Comparison of ENCODE assay signal across 21 cellular contexts in the genomic region with DNA sequence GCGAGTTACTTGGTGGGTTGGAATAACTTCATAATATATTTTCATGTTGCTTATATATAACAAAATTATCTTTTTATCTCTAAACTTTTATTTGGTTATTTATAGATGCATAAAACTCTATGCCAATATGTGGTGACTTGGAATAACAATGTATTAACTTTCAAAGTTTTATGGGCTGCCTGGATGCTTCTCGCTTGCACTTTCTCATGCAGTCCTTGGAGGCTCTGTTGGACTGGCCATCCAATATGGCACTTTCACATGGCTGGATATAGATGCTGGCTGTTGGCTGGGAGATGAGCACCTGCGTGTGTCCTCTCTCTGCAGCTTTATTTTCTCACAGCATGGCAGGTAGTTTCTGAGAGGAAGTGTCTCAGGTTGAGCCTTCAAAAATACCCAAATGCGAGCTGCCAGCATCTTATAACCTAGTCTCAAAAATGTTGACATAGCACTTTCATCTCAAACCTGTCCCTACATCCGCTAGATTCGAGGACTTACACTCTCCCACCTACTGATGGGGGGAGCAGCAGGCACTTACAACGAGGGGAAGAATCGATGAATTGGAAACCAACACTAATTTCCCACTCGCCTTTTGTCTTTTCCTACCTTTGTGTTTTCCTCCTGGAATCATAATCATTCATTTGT. TPM values are rescaled to one million over a fixed set of nuclear protein-coding genes. Genes with fewer than 3 reads are reported as not detected.
A peak's percentile ranks its signal among the peaks of the same experiment; 100 is the strongest.
DNase-seq lines count a peak whose midpoint lies in the region; ATAC-seq, FAIRE-seq and TF ChIP-seq lines count a peak whose summit lies in the region.
"Had no signal": no experiment of that assay in that cellular context is flagged by ENCODE, and none has a peak within 500 bp of the region (broad histone marks: within the 10 kb centered on the region; RNA-seq: fewer than 3 reads in every experiment).

No MANE protein-coding gene starts in this region.

- no peaks in the 10 kb centered on the region for H3K4me1 ChIP-seq in A549
- no peaks in the 10 kb centered on the region for H3K4me1 ChIP-seq in IMR-90 (ENCODE audit: control insufficient read depth, insufficient read depth, low read length)
- peaks cover 17% of the 10 kb centered on the region; the same call in 1 of the 2 replicates for H3K4me1 ChIP-seq in MM.1S (ENCODE audit: low read length)
- no peaks in the 10 kb centered on the region for H3K4me1 ChIP-seq in K562 (replicated peaks in 1 of 2; ENCODE audit: control insufficient read depth in 2 of 2, insufficient read depth in 2 of 2, low read length in 2 of 2)
- H3K4me1 ChIP-seq: Caco-2 had no signal

- no peak for TF ChIP-seq POLR2A in A549 (IDR thresholded peaks at IDR 0.05; ENCODE audit: low read length)
- no peak for TF ChIP-seq POLR2A in IMR-90 (IDR thresholded peaks at IDR 0.05; ENCODE audit: low read depth, low read length)
- TF ChIP-seq POLR2A in K562 (conservative IDR thresholded peaks at IDR 0.05), result no peak

- DNase-seq in A549 (ENCODE audit: low read depth in 1 of 2, low spot score in 1 of 2), result no peak
- no peak for DNase-seq in IMR-90
- peak; percentile 77 for DNase-seq in MM.1S
- no peak for DNase-seq in K562 (ENCODE audit: extremely low read depth in 1 of 4, low spot score in 3 of 4)
- no peak for DNase-seq in head of caudate nucleus
- no peak for DNase-seq in activated CD4-positive, alpha-beta memory T cell treated with anti-CD3 and anti-CD28 coated beads for 36 hours
- DNase-seq in DMS114 treated with DMSO at 0.1 percent for 48 hours (lab: John Stamatoyannopoulos, UW; ENCODE audit: unreplicated experiment), result no peak
- DNase-seq: 8988T; C1 segment of cervical spinal cord; Caco-2; CD4-positive, CD25-positive, alpha-beta regulatory T cell; CD8-positive, alpha-beta T cell; DMS79; EL; GDM1; GM23248; H7; HCEC 1CT had no signal

- dilution Hi-C loops in IMR-90 (cut with HindIII; ENCODE audit: low sequenced_read_pairs, unreplicated experiment), result no loop called here

- no peak overlapping the region for H3K18ac ChIP-seq in IMR-90 (ENCODE audit: low read depth, low read length)

- H3K4me3 ChIP-seq in A549, result no peak overlapping the region
- no peak overlapping the region for H3K4me3 ChIP-seq in IMR-90 (ENCODE audit: insufficient read depth, low read depth, low read length)
- no peak overlapping the region for H3K4me3 ChIP-seq in MM.1S (ENCODE audit: low read length)
- H3K4me3 ChIP-seq in K562, result no peak overlapping the region
- H3K4me3 ChIP-seq: GM12878, GM23248 had no signal

- H3K27me3 ChIP-seq in IMR-90 (ENCODE audit: control insufficient read depth, insufficient read depth, low read length) (no peaks in the 10 kb centered on the region), MM.1S (replicated peaks; ENCODE audit: insufficient read depth, low read length) (no peaks in the 10 kb centered on the region), K562 (ENCODE audit: control insufficient read depth in 2 of 2, insufficient read depth in 2 of 2, low read length in 2 of 2) (no peaks in the 10 kb centered on the region)

- H4K20me1 ChIP-seq in IMR-90 (ENCODE audit: insufficient read depth, low read length) (no peaks in the 10 kb centered on the region), MM.1S (ENCODE audit: insufficient read depth, low read length) (no peaks in the 10 kb centered on the region), K562 (replicated peaks; ENCODE audit: control insufficient read depth, insufficient read depth, low read length) (no peaks in the 10 kb centered on the region)

- no peak overlapping the region for H2AK9ac ChIP-seq in IMR-90 (replicated peaks; ENCODE audit: low read depth, low read length, poor library complexity)

- no TSS peak for BruUV-seq in IMR-90 (replicated peaks; lab: Mats Ljungman, UMichigan)
- BruUV-seq in K562 (replicated peaks; lab: Mats Ljungman, UMichigan), result no TSS peak

- H3K9me3 Mint-ChIP-seq in activated CD4-positive, alpha-beta memory T cell treated with anti-CD3 and anti-CD28 coated beads for 36 hours, result no peaks in the 10 kb centered on the region
- H3K9me3 Mint-ChIP-seq: CD8-positive, alpha-beta T cell had no signal

- no peaks in the 10 kb centered on the region for H3K79me2 ChIP-seq in MM.1S (ENCODE audit: low read length)
- H3K79me2 ChIP-seq in K562 (ENCODE audit: control insufficient read depth, insufficient read depth, low read length), result no peaks in the 10 kb centered on the region

- no peaks in the 10 kb centered on the region for H3K79me1 ChIP-seq in IMR-90 (ENCODE audit: low read depth in 1 of 2, low read length in 2 of 2)

- H3K9me2 ChIP-seq in MM.1S (replicated peaks; ENCODE audit: insufficient read depth, low read length), result no peaks in the 10 kb centered on the region

- H3K9me1 ChIP-seq in IMR-90 (ENCODE audit: insufficient read depth, low read length), result no peaks in the 10 kb centered on the region
- no peaks in the 10 kb centered on the region for H3K9me1 ChIP-seq in K562 (ENCODE audit: control insufficient read depth, insufficient read depth, low read length)

- H2AFZ ChIP-seq in IMR-90 (replicated peaks; ENCODE audit: low read length, poor library complexity), result no peak overlapping the region
- H2AFZ ChIP-seq in MM.1S (ENCODE audit: low read length), result no peak overlapping the region
- H2AFZ ChIP-seq in K562 (ENCODE audit: low read depth, low read length), result no peak overlapping the region
- H2AFZ ChIP-seq: GM23248 had no signal

- no peaks in the 10 kb centered on the region for H3K36me3 Mint-ChIP-seq in activated CD4-positive, alpha-beta memory T cell treated with anti-CD3 and anti-CD28 coated beads for 36 hours
- H3K36me3 Mint-ChIP-seq: CD4-positive, CD25-positive, alpha-beta regulatory T cell; CD8-positive, alpha-beta T cell had no signal

- H3K56ac ChIP-seq in IMR-90 (ENCODE audit: extremely low read depth, insufficient read depth, low read length), result no peak overlapping the region

- ATAC-seq in A549 (no peak), IMR-90 (ENCODE audit: low read depth) (no peak), K562 (no peak)
- ATAC-seq: CD8-positive, alpha-beta T cell; GM12878 had no signal

- TF ChIP-seq EP300 in A549 (IDR thresholded peaks at IDR 0.05) (no peak), K562 (IDR thresholded peaks at IDR 0.05; ENCODE audit: low read length) (no peak)

- peaks cover 3% of the 10 kb centered on the region for H3K27me3 Mint-ChIP-seq in activated CD4-positive, alpha-beta memory T cell treated with anti-CD3 and anti-CD28 coated beads for 36 hours

- CTCF ChIA-PET in A549 (lab: Yijun Ruan, JAX) (no interaction called here), IMR-90 (lab: Yijun Ruan, JAX) (no interaction called here), K562 (lab: Yijun Ruan, JAX; ENCODE audit: low intra/inter-chr PET ratio) (no interaction called here)
- CTCF ChIA-PET in activated CD4-positive, alpha-beta memory T cell treated with anti-CD3 and anti-CD28 coated beads for 36 hours (lab: Charles Lee), result interaction anchor here (0.7 kb wide), 1 partner anchor 113 kb away, joined by 4 read pairs; no protein-coding TSS in a partner anchor

- in situ Hi-C loops in IMR-90 (cut with MboI; ENCODE audit: low sequenced_read_pairs) (no loop called here), K562 (cut with MboI) (no loop called here)

- no peak overlapping the region for H2BK15ac ChIP-seq in IMR-90 (ENCODE audit: low read depth, low read length)

- H3K27ac Mint-ChIP-seq in activated CD4-positive, alpha-beta memory T cell treated with anti-CD3 and anti-CD28 coated beads for 36 hours, result no peak overlapping the region
- H3K27ac Mint-ChIP-seq: CD8-positive, alpha-beta T cell had no signal

- no peak overlapping the region for H4K91ac ChIP-seq in IMR-90 (ENCODE audit: insufficient read depth, low read depth, low read length)

- TF ChIP-seq CTCF in A549 (IDR thresholded peaks at IDR 0.05) (no peak), IMR-90 (conservative IDR thresholded peaks at IDR 0.05; ENCODE audit: low read depth, low read length) (no peak), MM.1S (IDR thresholded peaks at IDR 0.05; ENCODE audit: low read length) (peak; percentile 6; the same call in 1 of the 2 replicates), K562 (IDR thresholded peaks at IDR 0.05 in 2 of 3, conservative IDR thresholded peaks at IDR 0.05 in 1 of 3; ENCODE audit: insufficient read depth in 2 of 3, low read depth in 1 of 3, low read length in 3 of 3) (no peak)

- no peak overlapping the region for H3K4ac ChIP-seq in IMR-90 (ENCODE audit: low read depth, low read length)

- H3K9ac ChIP-seq in IMR-90 (ENCODE audit: low read depth, low read length), result no peak overlapping the region
- H3K9ac ChIP-seq in MM.1S (ENCODE audit: low read length), result no peak overlapping the region
- H3K9ac ChIP-seq in K562 (ENCODE audit: insufficient read depth in 1 of 2, low read depth in 2 of 2, low read length in 2 of 2), result no peak overlapping the region
- H3K9ac ChIP-seq: GM23248 had no signal

- H2AK5ac ChIP-seq in IMR-90 (ENCODE audit: low read depth, low read length), result no peak overlapping the region

- no peak overlapping the region for H3K4me3 Mint-ChIP-seq in activated CD4-positive, alpha-beta memory T cell treated with anti-CD3 and anti-CD28 coated beads for 36 hours
- H3K4me3 Mint-ChIP-seq: CD4-positive, CD25-positive, alpha-beta regulatory T cell; CD8-positive, alpha-beta T cell had no signal

- POLR2A ChIA-PET in A549 (lab: Yijun Ruan, JAX) (no interaction called here), IMR-90 (lab: Charles Lee; ENCODE audit: unreplicated experiment) (no interaction called here), K562 (lab: Yijun Ruan, JAX) (no interaction called here)
- POLR2A ChIA-PET in activated CD4-positive, alpha-beta memory T cell treated with anti-CD3 and anti-CD28 coated beads for 36 hours (lab: Charles Lee), result no interaction called here

- H3K4me2 ChIP-seq in A549, result no peak overlapping the region
- no peak overlapping the region for H3K4me2 ChIP-seq in IMR-90 (ENCODE audit: low read depth, low read length)
- H3K4me2 ChIP-seq in MM.1S (ENCODE audit: low read depth, low read length), result peak overlapping the region; percentile 7; the same call in 1 of the 2 replicates
- H3K4me2 ChIP-seq in K562 (ENCODE audit: insufficient read depth, low read length), result no peak overlapping the region

- H2BK20ac ChIP-seq in IMR-90 (ENCODE audit: low read depth, low read length), result no peak overlapping the region

- H3K27ac ChIP-seq in A549, result no peak overlapping the region
- no peak overlapping the region for H3K27ac ChIP-seq in IMR-90 (ENCODE audit: insufficient read depth, low read length)
- no peak overlapping the region for H3K27ac ChIP-seq in MM.1S (ENCODE audit: low read length)
- no peak overlapping the region for H3K27ac ChIP-seq in K562 (ENCODE audit: extremely low read depth, low read depth, low read length)
- H3K27ac ChIP-seq: GM23248 had no signal

- no peak overlapping the region for H2BK120ac ChIP-seq in IMR-90 (ENCODE audit: low read depth, low read length)

- no peak overlapping the region for H4K8ac ChIP-seq in IMR-90 (ENCODE audit: low read depth in 2 of 2, low read length in 2 of 2)

- H3K14ac ChIP-seq in IMR-90 (replicated peaks; ENCODE audit: low read depth, low read length), result no peak overlapping the region

- H3K36me3 ChIP-seq in IMR-90 (ENCODE audit: control insufficient read depth, insufficient read depth, low read length), result no peaks in the 10 kb centered on the region
- no peaks in the 10 kb centered on the region for H3K36me3 ChIP-seq in MM.1S (replicated peaks; ENCODE audit: insufficient read depth, low read length)
- H3K36me3 ChIP-seq in K562 (ENCODE audit: control insufficient read depth, insufficient read depth, low read length), result no peaks in the 10 kb centered on the region

- no peak overlapping the region for H3K23ac ChIP-seq in IMR-90 (ENCODE audit: low read depth, low read length)

- no peak overlapping the region for H4K5ac ChIP-seq in IMR-90 (ENCODE audit: low read depth, low read length)

- TF ChIP-seq RAD21 in A549 (conservative IDR thresholded peaks at IDR 0.05 in 1 of 2, IDR thresholded peaks at IDR 0.05 in 1 of 2) (no peak), IMR-90 (IDR thresholded peaks at IDR 0.05; ENCODE audit: low read length) (no peak), K562 (CRISPR knock-in tag; conservative IDR thresholded peaks at IDR 0.05 in 1 of 2, IDR thresholded peaks at IDR 0.05 in 1 of 2) (no peak)

- peaks cover 9% of the 10 kb centered on the region; the same call in 1 of the 2 replicates for H3F3A ChIP-seq in MM.1S (ENCODE audit: insufficient read depth, low read length)

- H2BK5ac ChIP-seq in IMR-90 (ENCODE audit: low read depth, low read length, poor library complexity, severe bottlenecking), result no peak overlapping the region

- FAIRE-seq in A549 (lab: Jason Lieb, UNC), result no peak
- no peak for FAIRE-seq in K562 (lab: Jason Lieb, UNC)
- FAIRE-seq: GM12878, GM19239, H1 had no signal

- H3K9me3 ChIP-seq in A549 (no peaks in the 10 kb centered on the region), IMR-90 (ENCODE audit: control insufficient read depth, insufficient read depth, low read length) (no peaks in the 10 kb centered on the region), MM.1S (replicated peaks; ENCODE audit: insufficient read depth, low read length) (no peaks in the 10 kb centered on the region), K562 (replicated peaks; ENCODE audit: control insufficient read depth, insufficient read depth, low read depth, low read length) (no peaks in the 10 kb centered on the region)
- H3K9me3 ChIP-seq: Caco-2 had no signal

- 13% methylated on average over 9 of the region's 9 CpGs for WGBS in A549 (ENCODE audit: missing lambda C conversion rate)
- no CpG with 5 or more reads among the region's 9 CpGs for WGBS in IMR-90 (ENCODE audit: extremely low coverage in 2 of 2, insufficient read length in 1 of 2), 2 experiments
- 0% methylated on average over 8 of the region's 9 CpGs for WGBS in K562 (ENCODE audit: insufficient coverage, low coverage, missing lambda C conversion rate)

- intact Hi-C loops in IMR-90 (cut with micrococcal nuclease) (no loop called here), K562 (cut with micrococcal nuclease) (no loop called here), head of caudate nucleus (cut with DNase I) (no loop called here)
- intact Hi-C loops in activated CD4-positive, alpha-beta memory T cell treated with anti-CD3 and anti-CD28 coated beads for 36 hours (cut with micrococcal nuclease), result no loop called here

- no peaks in the 10 kb centered on the region for H3K4me1 Mint-ChIP-seq in activated CD4-positive, alpha-beta memory T cell treated with anti-CD3 and anti-CD28 coated beads for 36 hours (ENCODE audit: low read depth)
- H3K4me1 Mint-ChIP-seq: CD4-positive, CD25-positive, alpha-beta regulatory T cell had no signal

RNA-seq across cellular contexts. Expression of a gene that starts 48.3 kb away (rescaled TPM):
- 33.0 and 45.6 TPM in 2 replicates for polyA plus RNA-seq in A549 (2011; rRNA removed)
- 14.3 and 16.2 TPM in 2 replicates for polyA plus RNA-seq in A549 (2012; cell fraction: cytosol; rRNA removed)
- 22.5 and 26.4 TPM in 2 replicates for polyA plus RNA-seq in A549 (2012; cell fraction: nucleus; rRNA removed)
- 28.7 to 45.4 TPM (median 36.9 TPM) in 3 replicates for polyA plus RNA-seq in A549 (2017; fragmentation: RNase III; extraction: RNeasy Plus Mini Kit Qiagen cat#74134 plus additional on column Dnase treatment)
- polyA minus RNA-seq in A549 (2011; rRNA and poly(A)+ RNA removed), result 70.7 and 80.6 TPM in 2 replicates
- 26.7 and 29.2 TPM in 2 replicates for total RNA-seq in IMR-90 (2012; rRNA removed)
- polyA plus RNA-seq in IMR-90 (2012; rRNA removed), result 25.3 and 26.5 TPM in 2 replicates
- 14.4 and 14.8 TPM in 2 replicates for polyA plus RNA-seq in IMR-90 (2012; cell fraction: cytosol; rRNA removed)
- 19.4 and 48.0 TPM in 2 replicates for polyA plus RNA-seq in IMR-90 (2012; cell fraction: nucleus; rRNA removed; ENCODE audit: low replicate concordance)
- total RNA-seq in K562 (2011; cell fraction: chromatin; rRNA removed; ENCODE audit: low replicate concordance), result 79.2 and 117 TPM in 2 replicates
- total RNA-seq in K562 (2011; cell fraction: nucleolus; rRNA removed), result 31.4 and 47.4 TPM in 2 replicates
- 67.2 and 80.6 TPM in 2 replicates for total RNA-seq in K562 (2011; cell fraction: nucleoplasm; rRNA removed)
- 21.2 and 23.7 TPM in 2 replicates for total RNA-seq in K562 (2014; rRNA removed)
- total RNA-seq in K562 (2014; rRNA removed; fragmentation: Illumina TruSeq; extraction: Trizol), result 32.6 and 34.9 TPM in 2 replicates
- total RNA-seq in K562 (2015; rRNA removed; fragmentation: Illumina TruSeq; extraction: Trizol), result 30.1 and 32.9 TPM in 2 replicates
- total RNA-seq in K562 (2021), result 34.8 and 35.0 TPM in 2 replicates
- 28.8 and 45.9 TPM in 2 replicates for polyA plus RNA-seq in K562 (2011; rRNA removed)
- polyA plus RNA-seq in K562 (2011; cell fraction: cytosol; rRNA removed), result 40.2 and 49.5 TPM in 2 replicates
- polyA plus RNA-seq in K562 (2011; cell fraction: nucleus; rRNA removed), result 66.9 and 68.6 TPM in 2 replicates
- 25.1 and 25.2 TPM in 2 replicates for polyA plus RNA-seq in K562 (2012)
- polyA plus RNA-seq in K562 (2014; fragmentation: Illumina TruSeq; extraction: Trizol), result 25.5 and 27.8 TPM in 2 replicates
- 1 to 10 TPM; 8.0 to 8.3 TPM for polyA plus RNA-seq in K562 (2014; fragmentation: Nextera tagmentation; extraction: Ambion mirVana)
- polyA plus RNA-seq in K562 (2014; rRNA removed), result 17.8 and 20.4 TPM in 2 replicates
- polyA minus RNA-seq in K562 (2011; rRNA and poly(A)+ RNA removed), result 74.8 and 99.3 TPM in 2 replicates
- 22.7 and 27.1 TPM in 2 replicates for polyA minus RNA-seq in K562 (2011; cell fraction: cytosol; rRNA and poly(A)+ RNA removed)
- polyA minus RNA-seq in K562 (2011; cell fraction: nucleus; rRNA and poly(A)+ RNA removed), result 84.8 and 137 TPM in 2 replicates
- 100 to 1,000 TPM in 1 of 2 experiments, 10 to 100 TPM in 1; 95.1 to 100 TPM for total RNA-seq in activated CD4-positive, alpha-beta memory T cell treated with anti-CD3 and anti-CD28 coated beads for 36 hours
